8 cellular contexts compared by ENCODE assay signal in the genomic region with DNA sequence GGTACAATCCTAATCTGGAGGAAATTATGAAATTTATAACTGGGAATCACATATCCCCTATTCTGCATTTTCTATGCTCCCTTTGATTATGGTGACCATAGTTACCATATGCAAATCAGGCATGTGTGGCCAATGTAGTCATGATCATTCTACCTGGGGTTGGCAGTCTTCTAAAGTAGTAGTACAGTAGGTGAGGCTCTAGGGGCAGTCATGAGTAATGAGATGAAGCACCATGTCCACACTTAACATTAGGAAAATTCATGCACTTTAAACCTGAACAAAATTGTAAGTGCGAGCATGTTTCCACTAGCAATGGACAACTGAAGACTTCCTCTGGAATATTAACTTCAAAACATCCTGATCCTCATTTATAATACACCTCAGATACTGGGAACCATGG.
DNase-seq lines count a peak whose midpoint lies in the region; ATAC-seq and TF ChIP-seq lines count a peak whose summit lies in the region.

No MANE protein-coding gene starts in this region.

- H3K36me3 ChIP-seq in A673 (ENCODE audit: insufficient read depth, low read length, poor library complexity, severe bottlenecking) = no peaks in the 10 kb centered on the region
- H3K36me3 ChIP-seq in iPS DF 6.9 (ENCODE audit: control insufficient read depth, insufficient read depth, low read length) = no peaks in the 10 kb centered on the region

- CTCF ChIA-PET in A673 (lab: Charles Lee) = no interaction called here

- WGBS in iPS DF 6.9 (ENCODE audit: insufficient coverage, insufficient read length) = no CpG with 5 or more reads among the region's 1 CpG

- DNase-seq in A673 (ENCODE audit: low spot score) (peak; percentile 69), OCI-M1 (lab: John Stamatoyannopoulos, UW) (peak; percentile 14), iPS DF 6.9 (ENCODE audit: low read depth, low spot score) (peak; percentile 27), foreskin melanocyte (no peak), T-helper 1 cell (no peak), sciatic nerve (ENCODE audit: low spot score) (no peak)

- POLR2A ChIA-PET in A673 (lab: Charles Lee; ENCODE audit: low non-redundant PET) = no interaction called here

- BruUV-seq in A673 (replicated peaks; lab: Mats Ljungman, UMichigan) = no TSS peak

- H3K27ac ChIP-seq in A673 (ENCODE audit: low read depth, low read length, poor library complexity, severe bottlenecking) = no peak overlapping the region
- H3K27ac ChIP-seq in iPS DF 6.9 (ENCODE audit: low read length) = no peak overlapping the region

- intact Hi-C loops in A673 (cut with micrococcal nuclease; ENCODE audit: unreplicated experiment) = no loop called here
- intact Hi-C loops in sciatic nerve (cut with DNase I) = no loop called here

- peak; percentile 80 for ATAC-seq in GM18517 (IDR thresholded peaks at IDR 0.05; ENCODE audit: unreplicated experiment)
- peak; percentile 97 for ATAC-seq in HG02884 (IDR thresholded peaks at IDR 0.05; ENCODE audit: unreplicated experiment)
- no peak for ATAC-seq in sciatic nerve

- H3K4me3 ChIP-seq in A673 (ENCODE audit: low read depth, low read length, poor library complexity, severe bottlenecking) = no peak overlapping the region
- no peak overlapping the region for H3K4me3 ChIP-seq in iPS DF 6.9 (ENCODE audit: low read length)

- no peaks in the 10 kb centered on the region for H3K9me3 ChIP-seq in A673 (ENCODE audit: low read depth, low read length, poor library complexity, severe bottlenecking)
- H3K9me3 ChIP-seq in iPS DF 6.9 (ENCODE audit: control insufficient read depth, insufficient read depth, low read length) = no peaks in the 10 kb centered on the region

- H3K27me3 ChIP-seq in A673 (replicated peaks; ENCODE audit: insufficient read depth, low read depth, low read length, poor library complexity) (no peaks in the 10 kb centered on the region), iPS DF 6.9 (ENCODE audit: control insufficient read depth, insufficient read depth, low read length) (no peaks in the 10 kb centered on the region)

- peak; percentile 65 for TF ChIP-seq CTCF in A673 (conservative IDR thresholded peaks at IDR 0.05; ENCODE audit: low read depth, low read length)

- no peaks in the 10 kb centered on the region for H3K4me1 ChIP-seq in A673 (ENCODE audit: insufficient read depth, low read length, poor library complexity, severe bottlenecking)
- H3K4me1 ChIP-seq in iPS DF 6.9 (ENCODE audit: control insufficient read depth, insufficient read depth, low read length) = no peaks in the 10 kb centered on the region

Comparison
In these comparisons a context has a peak if more than half of its experiments do, and no peak if none do; other contexts are left out.
1. DNase-seq: peak in A673 (single experiment), OCI-M1 (single experiment) and iPS DF 6.9 (single experiment); none in foreskin melanocyte (single experiment), T-helper 1 cell (0 of 5) and sciatic nerve (single experiment).